ENCODE assay signal across 7 cellular contexts in genomic region chr9:116520218-116520617, GRCh38.
"Had no signal": no experiment of that assay in that cellular context is flagged by ENCODE, and none has a peak within 500 bp of the region (broad histone marks: within the 10 kb centered on the region; RNA-seq: fewer than 3 reads in every experiment).

No MANE protein-coding gene starts in this region.

- FAIRE-seq: G401.6, GM12878, GM12891, GM12892, GM19239 had no signal

- DNase-seq: GDM1, GF-D8 had no signal

- ATAC-seq: GM12878 had no signal

- H3K4me3 ChIP-seq: GM12878 had no signal
